In the genomic region with DNA sequence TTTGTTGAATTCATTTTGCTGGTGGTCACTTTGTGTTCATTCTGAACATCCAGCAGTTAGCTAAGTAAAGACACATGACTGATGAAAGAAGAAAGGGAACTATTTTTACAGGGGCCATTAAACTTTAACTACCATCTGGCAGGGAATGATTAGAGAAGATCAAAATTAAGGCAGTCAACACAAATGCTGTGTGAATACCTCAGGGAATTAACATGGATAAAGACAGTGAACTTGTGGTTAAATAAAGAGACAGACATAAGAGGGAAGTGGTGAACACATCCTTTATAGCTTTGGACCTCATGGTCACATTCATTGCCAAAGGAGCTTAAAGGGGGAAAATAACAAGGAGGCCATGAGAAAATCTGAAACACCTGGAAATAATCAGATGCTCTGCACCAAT, we compare ENCODE assay signal across 1 cellular context.
TF ChIP-seq lines count a peak whose summit lies in the region.

No MANE protein-coding gene starts in this region.

TF ChIP-seq in HEK293, 187 proteins besides CTCF, POLR2A, EP300 and RAD21 (continued from another document and continues in another):
- TF ChIP-seq ZNF394 (tag by site-specific recombination; IDR thresholded peaks at IDR 0.05; ENCODE audit: borderline replicate concordance) (peak; percentile 49; the same call in 1 of the 2 replicates), ZNF10 (tag by site-specific recombination; IDR thresholded peaks at IDR 0.05) (no peak), ZSCAN23 (tag by site-specific recombination; IDR thresholded peaks at IDR 0.05) (no peak; the same call in none of the 2 replicates), ZNF292 (tag by site-specific recombination; IDR thresholded peaks at IDR 0.05; ENCODE audit: borderline replicate concordance, low read depth) (no peak), MYNN (tag by site-specific recombination; IDR thresholded peaks at IDR 0.05; ENCODE audit: borderline replicate concordance) (no peak), ZNF248 (tag by site-specific recombination; IDR thresholded peaks at IDR 0.05) (no peak), ZNF341 (tag by site-specific recombination; IDR thresholded peaks at IDR 0.05; ENCODE audit: low read depth) (no peak), ZNF174 (tag by site-specific recombination; IDR thresholded peaks at IDR 0.05) (no peak), ZNF202 (tag by site-specific recombination; IDR thresholded peaks at IDR 0.05; ENCODE audit: borderline replicate concordance) (no peak), ZNF223 (tag by site-specific recombination; IDR thresholded peaks at IDR 0.05) (no peak), MEIS1 (CRISPR knock-in tag; IDR thresholded peaks at IDR 0.05; ENCODE audit: borderline replicate concordance) (no peak), ZNF747 (tag by site-specific recombination; IDR thresholded peaks at IDR 0.05) (no peak), BCL11A (tag by site-specific recombination; IDR thresholded peaks at IDR 0.05; ENCODE audit: low read depth) (peak; percentile 92; the same call in 1 of the 2 replicates), ZNF600 (tag by site-specific recombination; IDR thresholded peaks at IDR 0.05) (no peak), ZNF324 (tag by site-specific recombination; IDR thresholded peaks at IDR 0.05) (no peak), ZNF335 (tag by site-specific recombination; conservative IDR thresholded peaks at IDR 0.05) (no peak), ZNF146 (tag by site-specific recombination; IDR thresholded peaks at IDR 0.05) (no peak), ZNF214 (tag by site-specific recombination; IDR thresholded peaks at IDR 0.05; ENCODE audit: borderline replicate concordance) (no peak), ZNF239 (tag by site-specific recombination; IDR thresholded peaks at IDR 0.05) (no peak), ZNF555 (tag by site-specific recombination; conservative IDR thresholded peaks at IDR 0.05) (no peak), ZNF157 (tag by site-specific recombination; IDR thresholded peaks at IDR 0.05) (no peak), ZFP37 (tag by site-specific recombination; IDR thresholded peaks at IDR 0.05) (no peak), ZXDB (tag by site-specific recombination; IDR thresholded peaks at IDR 0.05) (peak; percentile 51), ZNF791 (tag by site-specific recombination; IDR thresholded peaks at IDR 0.05) (no peak), ZBTB7A (tag by site-specific recombination; IDR thresholded peaks at IDR 0.05; ENCODE audit: low read depth) (no peak), ZNF707 (tag by site-specific recombination; IDR thresholded peaks at IDR 0.05) (no peak)
- TF ChIP-seq, protein P1, sequence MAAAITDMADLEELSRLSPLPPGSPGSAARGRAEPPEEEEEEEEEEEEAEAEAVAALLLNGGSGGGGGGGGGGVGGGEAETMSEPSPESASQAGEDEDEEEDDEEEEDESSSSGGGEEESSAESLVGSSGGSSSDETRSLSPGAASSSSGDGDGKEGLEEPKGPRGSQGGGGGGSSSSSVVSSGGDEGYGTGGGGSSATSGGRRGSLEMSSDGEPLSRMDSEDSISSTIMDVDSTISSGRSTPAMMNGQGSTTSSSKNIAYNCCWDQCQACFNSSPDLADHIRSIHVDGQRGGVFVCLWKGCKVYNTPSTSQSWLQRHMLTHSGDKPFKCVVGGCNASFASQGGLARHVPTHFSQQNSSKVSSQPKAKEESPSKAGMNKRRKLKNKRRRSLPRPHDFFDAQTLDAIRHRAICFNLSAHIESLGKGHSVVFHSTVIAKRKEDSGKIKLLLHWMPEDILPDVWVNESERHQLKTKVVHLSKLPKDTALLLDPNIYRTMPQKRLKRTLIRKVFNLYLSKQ (tag by site-specific recombination; IDR thresholded peaks at IDR 0.05; ENCODE audit: borderline replicate concordance), result no peak
- TF ChIP-seq, protein P2, sequence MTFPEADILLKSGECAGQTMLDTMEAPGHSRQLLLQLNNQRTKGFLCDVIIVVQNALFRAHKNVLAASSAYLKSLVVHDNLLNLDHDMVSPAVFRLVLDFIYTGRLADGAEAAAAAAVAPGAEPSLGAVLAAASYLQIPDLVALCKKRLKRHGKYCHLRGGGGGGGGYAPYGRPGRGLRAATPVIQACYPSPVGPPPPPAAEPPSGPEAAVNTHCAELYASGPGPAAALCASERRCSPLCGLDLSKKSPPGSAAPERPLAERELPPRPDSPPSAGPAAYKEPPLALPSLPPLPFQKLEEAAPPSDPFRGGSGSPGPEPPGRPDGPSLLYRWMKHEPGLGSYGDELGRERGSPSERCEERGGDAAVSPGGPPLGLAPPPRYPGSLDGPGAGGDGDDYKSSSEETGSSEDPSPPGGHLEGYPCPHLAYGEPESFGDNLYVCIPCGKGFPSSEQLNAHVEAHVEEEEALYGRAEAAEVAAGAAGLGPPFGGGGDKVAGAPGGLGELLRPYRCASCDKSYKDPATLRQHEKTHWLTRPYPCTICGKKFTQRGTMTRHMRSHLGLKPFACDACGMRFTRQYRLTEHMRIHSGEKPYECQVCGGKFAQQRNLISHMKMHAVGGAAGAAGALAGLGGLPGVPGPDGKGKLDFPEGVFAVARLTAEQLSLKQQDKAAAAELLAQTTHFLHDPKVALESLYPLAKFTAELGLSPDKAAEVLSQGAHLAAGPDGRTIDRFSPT (tag by site-specific recombination; IDR thresholded peaks at IDR 0.05), result no peak
- TF ChIP-seq, protein P3, sequence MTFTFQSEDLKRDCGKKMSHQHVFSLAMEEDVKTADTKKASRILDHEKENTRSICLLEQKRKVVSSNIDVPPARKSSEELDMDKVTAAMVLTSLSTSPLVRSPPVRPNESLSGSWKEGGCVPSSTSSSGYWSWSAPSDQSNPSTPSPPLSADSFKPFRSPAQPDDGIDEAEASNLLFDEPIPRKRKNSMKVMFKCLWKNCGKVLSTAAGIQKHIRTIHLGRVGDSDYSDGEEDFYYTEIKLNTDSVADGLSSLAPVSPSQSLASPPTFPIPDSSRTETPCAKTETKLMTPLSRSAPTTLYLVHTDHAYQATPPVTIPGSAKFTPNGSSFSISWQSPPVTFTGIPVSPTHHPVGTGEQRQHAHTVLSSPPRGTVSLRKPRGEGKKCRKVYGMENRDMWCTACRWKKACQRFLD (tag by site-specific recombination; IDR thresholded peaks at IDR 0.05), result no peak
- TF ChIP-seq, protein P4, sequence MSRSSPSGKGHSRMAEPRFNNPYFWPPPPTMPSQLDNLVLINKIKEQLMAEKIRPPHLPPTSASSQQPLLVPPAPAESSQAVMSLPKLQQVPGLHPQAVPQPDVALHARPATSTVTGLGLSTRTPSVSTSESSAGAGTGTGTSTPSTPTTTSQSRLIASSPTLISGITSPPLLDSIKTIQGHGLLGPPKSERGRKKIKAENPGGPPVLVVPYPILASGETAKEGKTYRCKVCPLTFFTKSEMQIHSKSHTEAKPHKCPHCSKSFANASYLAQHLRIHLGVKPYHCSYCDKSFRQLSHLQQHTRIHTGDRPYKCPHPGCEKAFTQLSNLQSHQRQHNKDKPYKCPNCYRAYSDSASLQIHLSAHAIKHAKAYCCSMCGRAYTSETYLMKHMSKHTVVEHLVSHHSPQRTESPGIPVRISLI (tag by site-specific recombination; IDR thresholded peaks at IDR 0.05), result peak; percentile 81; the same call in 1 of the 2 replicates
- TF ChIP-seq, protein P5, sequence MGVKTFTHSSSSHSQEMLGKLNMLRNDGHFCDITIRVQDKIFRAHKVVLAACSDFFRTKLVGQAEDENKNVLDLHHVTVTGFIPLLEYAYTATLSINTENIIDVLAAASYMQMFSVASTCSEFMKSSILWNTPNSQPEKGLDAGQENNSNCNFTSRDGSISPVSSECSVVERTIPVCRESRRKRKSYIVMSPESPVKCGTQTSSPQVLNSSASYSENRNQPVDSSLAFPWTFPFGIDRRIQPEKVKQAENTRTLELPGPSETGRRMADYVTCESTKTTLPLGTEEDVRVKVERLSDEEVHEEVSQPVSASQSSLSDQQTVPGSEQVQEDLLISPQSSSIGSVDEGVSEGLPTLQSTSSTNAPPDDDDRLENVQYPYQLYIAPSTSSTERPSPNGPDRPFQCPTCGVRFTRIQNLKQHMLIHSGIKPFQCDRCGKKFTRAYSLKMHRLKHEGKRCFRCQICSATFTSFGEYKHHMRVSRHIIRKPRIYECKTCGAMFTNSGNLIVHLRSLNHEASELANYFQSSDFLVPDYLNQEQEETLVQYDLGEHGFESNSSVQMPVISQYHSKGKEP (tag by site-specific recombination; IDR thresholded peaks at IDR 0.05), result no peak
- TF ChIP-seq, protein P6, sequence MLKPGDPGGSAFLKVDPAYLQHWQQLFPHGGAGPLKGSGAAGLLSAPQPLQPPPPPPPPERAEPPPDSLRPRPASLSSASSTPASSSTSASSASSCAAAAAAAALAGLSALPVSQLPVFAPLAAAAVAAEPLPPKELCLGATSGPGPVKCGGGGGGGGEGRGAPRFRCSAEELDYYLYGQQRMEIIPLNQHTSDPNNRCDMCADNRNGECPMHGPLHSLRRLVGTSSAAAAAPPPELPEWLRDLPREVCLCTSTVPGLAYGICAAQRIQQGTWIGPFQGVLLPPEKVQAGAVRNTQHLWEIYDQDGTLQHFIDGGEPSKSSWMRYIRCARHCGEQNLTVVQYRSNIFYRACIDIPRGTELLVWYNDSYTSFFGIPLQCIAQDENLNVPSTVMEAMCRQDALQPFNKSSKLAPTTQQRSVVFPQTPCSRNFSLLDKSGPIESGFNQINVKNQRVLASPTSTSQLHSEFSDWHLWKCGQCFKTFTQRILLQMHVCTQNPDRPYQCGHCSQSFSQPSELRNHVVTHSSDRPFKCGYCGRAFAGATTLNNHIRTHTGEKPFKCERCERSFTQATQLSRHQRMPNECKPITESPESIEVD (tag by site-specific recombination; IDR thresholded peaks at IDR 0.05), result peak; percentile 31; the same call in 1 of the 2 replicates
- TF ChIP-seq, protein P7, sequence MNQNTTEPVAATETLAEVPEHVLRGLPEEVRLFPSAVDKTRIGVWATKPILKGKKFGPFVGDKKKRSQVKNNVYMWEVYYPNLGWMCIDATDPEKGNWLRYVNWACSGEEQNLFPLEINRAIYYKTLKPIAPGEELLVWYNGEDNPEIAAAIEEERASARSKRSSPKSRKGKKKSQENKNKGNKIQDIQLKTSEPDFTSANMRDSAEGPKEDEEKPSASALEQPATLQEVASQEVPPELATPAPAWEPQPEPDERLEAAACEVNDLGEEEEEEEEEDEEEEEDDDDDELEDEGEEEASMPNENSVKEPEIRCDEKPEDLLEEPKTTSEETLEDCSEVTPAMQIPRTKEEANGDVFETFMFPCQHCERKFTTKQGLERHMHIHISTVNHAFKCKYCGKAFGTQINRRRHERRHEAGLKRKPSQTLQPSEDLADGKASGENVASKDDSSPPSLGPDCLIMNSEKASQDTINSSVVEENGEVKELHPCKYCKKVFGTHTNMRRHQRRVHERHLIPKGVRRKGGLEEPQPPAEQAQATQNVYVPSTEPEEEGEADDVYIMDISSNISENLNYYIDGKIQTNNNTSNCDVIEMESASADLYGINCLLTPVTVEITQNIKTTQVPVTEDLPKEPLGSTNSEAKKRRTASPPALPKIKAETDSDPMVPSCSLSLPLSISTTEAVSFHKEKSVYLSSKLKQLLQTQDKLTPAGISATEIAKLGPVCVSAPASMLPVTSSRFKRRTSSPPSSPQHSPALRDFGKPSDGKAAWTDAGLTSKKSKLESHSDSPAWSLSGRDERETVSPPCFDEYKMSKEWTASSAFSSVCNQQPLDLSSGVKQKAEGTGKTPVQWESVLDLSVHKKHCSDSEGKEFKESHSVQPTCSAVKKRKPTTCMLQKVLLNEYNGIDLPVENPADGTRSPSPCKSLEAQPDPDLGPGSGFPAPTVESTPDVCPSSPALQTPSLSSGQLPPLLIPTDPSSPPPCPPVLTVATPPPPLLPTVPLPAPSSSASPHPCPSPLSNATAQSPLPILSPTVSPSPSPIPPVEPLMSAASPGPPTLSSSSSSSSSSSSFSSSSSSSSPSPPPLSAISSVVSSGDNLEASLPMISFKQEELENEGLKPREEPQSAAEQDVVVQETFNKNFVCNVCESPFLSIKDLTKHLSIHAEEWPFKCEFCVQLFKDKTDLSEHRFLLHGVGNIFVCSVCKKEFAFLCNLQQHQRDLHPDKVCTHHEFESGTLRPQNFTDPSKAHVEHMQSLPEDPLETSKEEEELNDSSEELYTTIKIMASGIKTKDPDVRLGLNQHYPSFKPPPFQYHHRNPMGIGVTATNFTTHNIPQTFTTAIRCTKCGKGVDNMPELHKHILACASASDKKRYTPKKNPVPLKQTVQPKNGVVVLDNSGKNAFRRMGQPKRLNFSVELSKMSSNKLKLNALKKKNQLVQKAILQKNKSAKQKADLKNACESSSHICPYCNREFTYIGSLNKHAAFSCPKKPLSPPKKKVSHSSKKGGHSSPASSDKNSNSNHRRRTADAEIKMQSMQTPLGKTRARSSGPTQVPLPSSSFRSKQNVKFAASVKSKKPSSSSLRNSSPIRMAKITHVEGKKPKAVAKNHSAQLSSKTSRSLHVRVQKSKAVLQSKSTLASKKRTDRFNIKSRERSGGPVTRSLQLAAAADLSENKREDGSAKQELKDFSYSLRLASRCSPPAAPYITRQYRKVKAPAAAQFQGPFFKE (tag by site-specific recombination; IDR thresholded peaks at IDR 0.05; ENCODE audit: borderline replicate concordance), result no peak
- TF ChIP-seq, protein P8, sequence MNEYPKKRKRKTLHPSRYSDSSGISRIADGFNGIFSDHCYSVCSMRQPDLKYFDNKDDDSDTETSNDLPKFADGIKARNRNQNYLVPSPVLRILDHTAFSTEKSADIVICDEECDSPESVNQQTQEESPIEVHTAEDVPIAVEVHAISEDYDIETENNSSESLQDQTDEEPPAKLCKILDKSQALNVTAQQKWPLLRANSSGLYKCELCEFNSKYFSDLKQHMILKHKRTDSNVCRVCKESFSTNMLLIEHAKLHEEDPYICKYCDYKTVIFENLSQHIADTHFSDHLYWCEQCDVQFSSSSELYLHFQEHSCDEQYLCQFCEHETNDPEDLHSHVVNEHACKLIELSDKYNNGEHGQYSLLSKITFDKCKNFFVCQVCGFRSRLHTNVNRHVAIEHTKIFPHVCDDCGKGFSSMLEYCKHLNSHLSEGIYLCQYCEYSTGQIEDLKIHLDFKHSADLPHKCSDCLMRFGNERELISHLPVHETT (tag by site-specific recombination; IDR thresholded peaks at IDR 0.05), result no peak
- TF ChIP-seq, protein P9, sequence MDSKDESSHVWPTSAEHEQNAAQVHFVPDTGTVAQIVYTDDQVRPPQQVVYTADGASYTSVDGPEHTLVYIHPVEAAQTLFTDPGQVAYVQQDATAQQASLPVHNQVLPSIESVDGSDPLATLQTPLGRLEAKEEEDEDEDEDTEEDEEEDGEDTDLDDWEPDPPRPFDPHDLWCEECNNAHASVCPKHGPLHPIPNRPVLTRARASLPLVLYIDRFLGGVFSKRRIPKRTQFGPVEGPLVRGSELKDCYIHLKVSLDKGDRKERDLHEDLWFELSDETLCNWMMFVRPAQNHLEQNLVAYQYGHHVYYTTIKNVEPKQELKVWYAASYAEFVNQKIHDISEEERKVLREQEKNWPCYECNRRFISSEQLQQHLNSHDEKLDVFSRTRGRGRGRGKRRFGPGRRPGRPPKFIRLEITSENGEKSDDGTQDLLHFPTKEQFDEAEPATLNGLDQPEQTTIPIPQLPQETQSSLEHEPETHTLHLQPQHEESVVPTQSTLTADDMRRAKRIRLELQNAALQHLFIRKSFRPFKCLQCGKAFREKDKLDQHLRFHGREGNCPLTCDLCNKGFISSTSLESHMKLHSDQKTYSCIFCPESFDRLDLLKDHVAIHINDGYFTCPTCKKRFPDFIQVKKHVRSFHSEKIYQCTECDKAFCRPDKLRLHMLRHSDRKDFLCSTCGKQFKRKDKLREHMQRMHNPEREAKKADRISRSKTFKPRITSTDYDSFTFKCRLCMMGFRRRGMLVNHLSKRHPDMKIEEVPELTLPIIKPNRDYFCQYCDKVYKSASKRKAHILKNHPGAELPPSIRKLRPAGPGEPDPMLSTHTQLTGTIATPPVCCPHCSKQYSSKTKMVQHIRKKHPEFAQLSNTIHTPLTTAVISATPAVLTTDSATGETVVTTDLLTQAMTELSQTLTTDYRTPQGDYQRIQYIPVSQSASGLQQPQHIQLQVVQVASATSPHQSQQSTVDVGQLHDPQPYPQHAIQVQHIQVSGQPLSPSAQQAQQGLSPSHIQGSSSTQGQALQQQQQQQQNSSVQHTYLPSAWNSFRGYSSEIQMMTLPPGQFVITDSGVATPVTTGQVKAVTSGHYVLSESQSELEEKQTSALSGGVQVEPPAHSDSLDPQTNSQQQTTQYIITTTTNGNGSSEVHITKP (tag by site-specific recombination; IDR thresholded peaks at IDR 0.05), result no peak
